Comparison of ENCODE assay signal across 10 cellular contexts in genomic region chr2:27117995-27118524, GRCh38. TPM values are rescaled to one million over a fixed set of nuclear protein-coding genes. Genes with fewer than 3 reads are reported as not detected.
DNase-seq lines count a peak whose midpoint lies in the region; ATAC-seq, FAIRE-seq and TF ChIP-seq lines count a peak whose summit lies in the region.
"Had no signal": no experiment of that assay in that cellular context is flagged by ENCODE, and none has a peak within 500 bp of the region (broad histone marks: within the 10 kb centered on the region; RNA-seq: fewer than 3 reads in every experiment).

No MANE protein-coding gene starts in this region.

- TF ChIP-seq RAD21 in HCT116 (IDR thresholded peaks at IDR 0.05; ENCODE audit: low read depth) = no peak

- H3K9me2 ChIP-seq in HCT116 (ENCODE audit: insufficient read depth) = no peaks in the 10 kb centered on the region

- H3K4me1 Mint-ChIP-seq in nephron progenitor cell = peaks cover 14% of the 10 kb centered on the region

- RAD21 ChIA-PET in HCT116 (lab: Charles Lee; ENCODE audit: low non-redundant PET in 1 of 2, low total read pairs in 2 of 2, uncharacterized antibody in 2 of 2, unreplicated experiment in 2 of 2) = no interaction called here

- no TSS peak for BruUV-seq in HCT116 (replicated peaks; lab: Mats Ljungman, UMichigan)

- H3K27me3 Mint-ChIP-seq in nephron progenitor cell (ENCODE audit: low read depth, poor library complexity) = peaks cover 97% of the 10 kb centered on the region

- peak overlapping the region; percentile 56 for H3K9ac ChIP-seq in HCT116 (ENCODE audit: low read length)

- no peak for TF ChIP-seq POLR2A in HCT116 (IDR thresholded peaks at IDR 0.05; ENCODE audit: borderline replicate concordance, extremely low read depth, insufficient read depth, insufficient read length)

- intact Hi-C loops in HCT116 (cut with micrococcal nuclease) = no loop called here

- H3K27me3 ChIP-seq in HCT116 (ENCODE audit: insufficient read depth, low read length) = no peaks in the 10 kb centered on the region

- FAIRE-seq in D721Med (lab: Jason Lieb, UNC) = no peak

- H3K4me3 ChIP-seq in AG10803 (ENCODE audit: low read length) = peak overlapping the region; percentile 49
- peak overlapping the region; percentile 40 to 53 for H3K4me3 ChIP-seq in HCT116 (replicated peaks in 1 of 2; ENCODE audit: low read depth in 1 of 2, low read length in 2 of 2)
- H3K4me3 ChIP-seq in choroid plexus epithelial cell (ENCODE audit: low read depth, low read length) = peak overlapping the region; percentile 47

- no peaks in the 10 kb centered on the region for H4K20me1 ChIP-seq in HCT116 (ENCODE audit: insufficient read depth)

- H3K4me3 Mint-ChIP-seq in nephron progenitor cell = peak overlapping the region; percentile 69

- no peaks in the 10 kb centered on the region for H3K36me3 ChIP-seq in HCT116 (ENCODE audit: control insufficient read depth in 1 of 2, insufficient read depth in 2 of 2, low read length in 2 of 2)

- ATAC-seq in HCT116 (peak; percentile 28), HG03045 (IDR thresholded peaks at IDR 0.05; ENCODE audit: unreplicated experiment) (no peak), HG02588 (IDR thresholded peaks at IDR 0.05; ENCODE audit: unreplicated experiment) (no peak)

- CTCF ChIA-PET in HCT116 (lab: Charles Lee) = no interaction called here

- H2AFZ ChIP-seq in HCT116 (ENCODE audit: low read depth, low read length, poor library complexity, severe bottlenecking) = no peak overlapping the region

- H3K36me3 Mint-ChIP-seq in nephron progenitor cell (ENCODE audit: low read depth) = no peaks in the 10 kb centered on the region

- TF ChIP-seq CTCF in AG10803 (conservative IDR thresholded peaks at IDR 0.05; ENCODE audit: low read length) = no peak
- no peak for TF ChIP-seq CTCF in HCT116 (IDR thresholded peaks at IDR 0.05 in 2 of 3, conservative IDR thresholded peaks at IDR 0.05 in 1 of 3; ENCODE audit: borderline replicate concordance in 1 of 3, insufficient read depth in 1 of 3, low read depth in 2 of 3, low read length in 2 of 3)
- TF ChIP-seq CTCF in choroid plexus epithelial cell (conservative IDR thresholded peaks at IDR 0.05; ENCODE audit: low read depth, low read length) = no peak
- no peak for TF ChIP-seq CTCF in nephron progenitor cell (IDR thresholded peaks at IDR 0.05)
- no peak for TF ChIP-seq CTCF in D721Med (IDR thresholded peaks at IDR 0.05; ENCODE audit: insufficient read depth, missing control alignments)

- DNase-seq in AG10803 (ENCODE audit: low read depth) (no peak), HCT116 (ENCODE audit: low read depth, low spot score) (no peak), choroid plexus epithelial cell (ENCODE audit: low read depth) (no peak), nephron progenitor cell (no peak), D721Med (ENCODE audit: insufficient read length, low spot score) (no peak), OCI-M2 (lab: John Stamatoyannopoulos, UW; ENCODE audit: unreplicated experiment) (no peak)
- DNase-seq: hippocampal formation, NCI-H187 had no signal

- H3K27ac ChIP-seq in HCT116 (ENCODE audit: low read depth, low read length) = peak overlapping the region; percentile 41; the same call in 1 of the 2 replicates

- H3K27ac Mint-ChIP-seq in nephron progenitor cell = no peak overlapping the region

- no peaks in the 10 kb centered on the region for H3K79me2 ChIP-seq in HCT116 (ENCODE audit: insufficient read depth, low read length)

- peaks cover 12% of the 10 kb centered on the region for H3K9me3 Mint-ChIP-seq in nephron progenitor cell

- H3K4me2 ChIP-seq in HCT116 (ENCODE audit: low read length) = peak overlapping the region; percentile 76

- peaks cover 0 to 17% of the 10 kb centered on the region in 2 experiments; a peak in 3 of 4 replicates for H3K4me1 ChIP-seq in HCT116 (ENCODE audit: control insufficient read depth in 1 of 2, insufficient read depth in 2 of 2, low read length in 2 of 2)

- no peaks in the 10 kb centered on the region for H3K9me3 ChIP-seq in HCT116 (ENCODE audit: control insufficient read depth in 1 of 2, insufficient read depth in 1 of 2, low read depth in 1 of 2, low read length in 2 of 2)

- POLR2A ChIA-PET in HCT116 (lab: Charles Lee) = no interaction called here

TF ChIP-seq in HCT116, 20 proteins besides CTCF, POLR2A, EP300 and RAD21:
- TF ChIP-seq ATF3 (IDR thresholded peaks at IDR 0.05) = no peak
- TF ChIP-seq FOSL1 (IDR thresholded peaks at IDR 0.05; ENCODE audit: low read depth) = no peak
- no peak for TF ChIP-seq CBX3 (IDR thresholded peaks at IDR 0.05; ENCODE audit: low read depth)
- TF ChIP-seq JUND (IDR thresholded peaks at IDR 0.05) = no peak
- TF ChIP-seq MAX (IDR thresholded peaks at IDR 0.05) = no peak
- no peak for TF ChIP-seq ZFX (IDR thresholded peaks at IDR 0.05)
- no peak for TF ChIP-seq POLR2AphosphoS5 (IDR thresholded peaks at IDR 0.05; ENCODE audit: low read depth, low read length)
- TF ChIP-seq SP1 (IDR thresholded peaks at IDR 0.05; ENCODE audit: low read depth) = no peak
- TF ChIP-seq EZH2phosphoT487 (IDR thresholded peaks at IDR 0.05; ENCODE audit: borderline replicate concordance) = no peak
- no peak for TF ChIP-seq YY1 (IDR thresholded peaks at IDR 0.05; ENCODE audit: extremely low read depth, insufficient replicate concordance, low read depth, low read length)
- TF ChIP-seq REST (IDR thresholded peaks at IDR 0.05; ENCODE audit: low read depth) = no peak
- TF ChIP-seq ELF1 (IDR thresholded peaks at IDR 0.05; ENCODE audit: borderline replicate concordance, low read depth) = no peak

RNA-seq across cellular contexts. Expression of gene CGREF1, which starts 0.9 kb away (rescaled TPM):
- total RNA-seq in HCT116 (2021; ENCODE audit: unreplicated experiment) = 4.0 TPM
- polyA plus RNA-seq in HCT116 (2012) = 4.2 and 5.4 TPM in 2 replicates

RNA-seq across cellular contexts. Expression of gene ABHD1, which starts 5.6 kb away (rescaled TPM):
- not detected for total RNA-seq in HCT116 (2021; ENCODE audit: unreplicated experiment)
- 0.13 and 0.15 TPM in 2 replicates for polyA plus RNA-seq in HCT116 (2012)

RNA-seq across cellular contexts. Expression of gene PREB, which starts 16.4 kb away (rescaled TPM):
- total RNA-seq in HCT116 (2021; ENCODE audit: unreplicated experiment) = 54.2 TPM
- polyA plus RNA-seq in HCT116 (2012) = 49.5 and 55.9 TPM in 2 replicates

RNA-seq across cellular contexts. Expression of gene PRR30, which starts 21.1 kb away (rescaled TPM):
- not detected for total RNA-seq in HCT116 (2021; ENCODE audit: unreplicated experiment)
- polyA plus RNA-seq in HCT116 (2012) = not detected in 2 replicates

RNA-seq across cellular contexts. Expression of gene TCF23, which starts 30.7 kb away (rescaled TPM):
- total RNA-seq in HCT116 (2021; ENCODE audit: unreplicated experiment) = not detected
- not detected in 2 replicates for polyA plus RNA-seq in HCT116 (2012)
